Comparison of ENCODE assay signal across 8 cellular contexts in the genomic region with DNA sequence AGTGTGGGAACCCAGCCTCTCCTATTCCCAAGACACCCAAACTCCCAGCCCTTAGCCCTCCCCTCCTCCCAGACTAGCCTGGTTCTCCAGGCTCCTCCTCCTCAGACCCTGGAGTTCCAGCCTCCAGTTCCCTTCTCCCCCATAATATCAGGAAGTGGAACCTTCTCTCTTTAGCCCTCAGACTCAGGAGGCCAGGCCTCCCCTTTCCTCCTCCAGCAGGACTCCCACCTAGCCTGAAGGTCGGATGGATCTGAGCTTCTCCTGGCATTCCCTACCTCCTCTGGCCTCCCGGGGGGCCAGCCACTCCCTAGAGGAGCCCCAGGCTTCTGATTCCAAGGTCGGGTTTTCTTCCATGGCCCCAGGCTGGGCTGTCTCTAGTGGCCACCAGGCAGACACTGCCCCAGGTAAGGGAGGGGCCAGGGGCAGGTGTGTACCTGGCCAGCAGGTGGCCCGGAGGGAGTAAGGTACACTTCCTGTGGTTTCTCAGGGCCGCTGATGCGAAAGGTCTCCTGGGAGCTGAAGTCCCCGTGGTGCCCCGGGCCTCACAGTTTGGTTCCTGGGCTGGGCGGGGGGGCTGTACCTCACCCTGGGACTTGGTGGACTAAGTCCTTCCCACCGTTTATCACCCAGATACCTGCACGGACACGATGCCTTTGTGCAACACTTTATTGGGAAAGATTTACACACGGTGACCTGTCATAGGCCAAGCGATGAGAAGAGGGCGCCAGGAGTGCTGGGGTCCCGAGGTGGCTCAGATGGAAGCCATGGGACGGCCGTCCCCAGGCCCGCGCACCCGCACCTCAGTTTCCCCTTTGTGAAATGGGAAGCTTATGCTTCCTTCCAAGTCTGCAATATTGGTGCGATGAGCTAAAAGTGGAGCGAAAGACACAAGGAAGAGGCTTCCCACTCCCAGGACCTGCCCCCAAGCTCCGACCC. TPM values are rescaled to one million over a fixed set of nuclear protein-coding genes. Genes with fewer than 3 reads are reported as not detected.
DNase-seq lines count a peak whose midpoint lies in the region; ATAC-seq, FAIRE-seq and TF ChIP-seq lines count a peak whose summit lies in the region.

A gene with protein sequence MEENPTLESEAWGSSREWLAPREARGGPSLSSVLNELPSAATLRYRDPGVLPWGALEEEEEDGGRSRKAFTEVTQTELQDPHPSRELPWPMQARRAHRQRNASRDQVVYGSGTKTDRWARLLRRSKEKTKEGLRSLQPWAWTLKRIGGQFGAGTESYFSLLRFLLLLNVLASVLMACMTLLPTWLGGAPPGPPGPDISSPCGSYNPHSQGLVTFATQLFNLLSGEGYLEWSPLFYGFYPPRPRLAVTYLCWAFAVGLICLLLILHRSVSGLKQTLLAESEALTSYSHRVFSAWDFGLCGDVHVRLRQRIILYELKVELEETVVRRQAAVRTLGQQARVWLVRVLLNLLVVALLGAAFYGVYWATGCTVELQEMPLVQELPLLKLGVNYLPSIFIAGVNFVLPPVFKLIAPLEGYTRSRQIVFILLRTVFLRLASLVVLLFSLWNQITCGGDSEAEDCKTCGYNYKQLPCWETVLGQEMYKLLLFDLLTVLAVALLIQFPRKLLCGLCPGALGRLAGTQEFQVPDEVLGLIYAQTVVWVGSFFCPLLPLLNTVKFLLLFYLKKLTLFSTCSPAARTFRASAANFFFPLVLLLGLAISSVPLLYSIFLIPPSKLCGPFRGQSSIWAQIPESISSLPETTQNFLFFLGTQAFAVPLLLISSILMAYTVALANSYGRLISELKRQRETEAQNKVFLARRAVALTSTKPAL (minus strand): TSS at position 397 of the 936 bp plus-strand sequence. CDS start 43 bp downstream, at position 354.

- peak; percentile 31 to 96 (median 95) for TF ChIP-seq CTCF in body of pancreas (IDR thresholded peaks at IDR 0.05)
- TF ChIP-seq CTCF in lower lobe of right lung (IDR thresholded peaks at IDR 0.05), result peak; percentile 49
- no peak for TF ChIP-seq CTCF in glutamatergic neuron (IDR thresholded peaks at IDR 0.05; ENCODE audit: partially characterized antibody, unreplicated experiment)
- TF ChIP-seq CTCF in D721Med (IDR thresholded peaks at IDR 0.05; ENCODE audit: insufficient read depth, missing control alignments), result no peak

- H3K27ac Mint-ChIP-seq in glutamatergic neuron (ENCODE audit: unreplicated experiment), result no peak within 1 kb of the TSS

- peaks cover 3% of the 10 kb centered on the region for H3K9me3 Mint-ChIP-seq in glutamatergic neuron (ENCODE audit: unreplicated experiment)

- H3K4me1 Mint-ChIP-seq in glutamatergic neuron (ENCODE audit: low read depth, unreplicated experiment), result no peaks in the 10 kb centered on the region

- TF ChIP-seq POLR2A in body of pancreas (IDR thresholded peaks at IDR 0.05), result peak; percentile 41 to 81 (median 81)

- no peaks in the 10 kb centered on the region for H3K27me3 ChIP-seq in body of pancreas
- no peaks in the 10 kb centered on the region for H3K27me3 ChIP-seq in lower lobe of right lung (ENCODE audit: low read depth)

- no peak within 1 kb of the TSS for H3K4me3 Mint-ChIP-seq in glutamatergic neuron (ENCODE audit: unreplicated experiment)

- H3K4me3 ChIP-seq in body of pancreas, result peak within 1 kb of the TSS; percentile 20 to 36
- peak within 1 kb of the TSS; percentile 47 for H3K4me3 ChIP-seq in lower lobe of right lung

- WGBS in body of pancreas, 2 donors, result 24 to 34% methylated on average over 8 to 24 of the region's 24 CpGs

- H3K27ac ChIP-seq in body of pancreas, result peak within 1 kb of the TSS; percentile 77 to 94 (median 86)
- H3K27ac ChIP-seq in lower lobe of right lung, result peak within 1 kb of the TSS; percentile 50

- H3K36me3 ChIP-seq in body of pancreas (replicated peaks in 1 of 2; ENCODE audit: insufficient read depth in 1 of 2, low read depth in 2 of 2) (no peaks in the 10 kb centered on the region), lower lobe of right lung (peaks cover 9% of the 10 kb centered on the region)

- peak; percentile 94 for DNase-seq in COLO668 (lab: John Stamatoyannopoulos, UW; ENCODE audit: unreplicated experiment)
- peak; percentile 39 for DNase-seq in NAMALWA (ENCODE audit: low spot score)
- DNase-seq in body of pancreas, result peak; percentile 90 to 94 (median 94)
- peak; percentile 85 for DNase-seq in lower lobe of right lung
- DNase-seq in glutamatergic neuron, result no peak
- DNase-seq in activated CD8-positive, alpha-beta memory T cell treated with anti-CD3 and anti-CD28 coated beads, Interleukin-2, amount 50 U/mL, for 4 hours, result no peak
- no peak for DNase-seq in D721Med (ENCODE audit: insufficient read length, low spot score)

- H3K9me3 ChIP-seq in body of pancreas (no peaks in the 10 kb centered on the region), lower lobe of right lung (no peaks in the 10 kb centered on the region)

- no peaks in the 10 kb centered on the region for H3K36me3 Mint-ChIP-seq in glutamatergic neuron (ENCODE audit: unreplicated experiment)

- ATAC-seq in body of pancreas, result peak; percentile 98
- peak; percentile 94 to 96 for ATAC-seq in lower lobe of right lung
- ATAC-seq in GM18502 (IDR thresholded peaks at IDR 0.05; ENCODE audit: poor library complexity, unreplicated experiment), result no peak

- intact Hi-C loops in body of pancreas (cut with DNase I), result no loop called here
- intact Hi-C loops in lower lobe of right lung (cut with DNase I), result no loop called here

- FAIRE-seq in D721Med (lab: Jason Lieb, UNC), result no peak

- H3K4me1 ChIP-seq in body of pancreas (peaks cover 15% of the 10 kb centered on the region), lower lobe of right lung (peaks cover 5% of the 10 kb centered on the region)

- H3K27me3 Mint-ChIP-seq in glutamatergic neuron (ENCODE audit: unreplicated experiment), result peaks cover 5% of the 10 kb centered on the region

RNA-seq across cellular contexts. Expression of the gene that starts here (rescaled TPM):
- total RNA-seq in body of pancreas (100 to 1,000 TPM in 1 of 2 donors, 10 to 100 TPM in 1; 57.3 to 126 TPM), lower lobe of right lung (57.6 TPM), glutamatergic neuron (ENCODE audit: unreplicated experiment) (not detected)

Comparison
In these comparisons a context has a peak if more than half of its experiments do, and no peak if none do; other contexts are left out.
1. RNA of the gene that starts here (total RNA-seq): 57.3 to 126 TPM in body of pancreas and 57.6 TPM in lower lobe of right lung (single experiment); not detected in glutamatergic neuron (single experiment); every median in the first group is over 10 times any median in the second.
2. DNase-seq: peak in COLO668 (single experiment), NAMALWA (single experiment), body of pancreas (4 of 4) and lower lobe of right lung (single experiment); none in glutamatergic neuron (single experiment), activated CD8-positive, alpha-beta memory T cell treated with anti-CD3 and anti-CD28 coated beads, Interleukin-2, amount 50 U/mL, for 4 hours (single experiment) and D721Med (single experiment).
3. CTCF ChIP-seq: peak in body of pancreas (7 of 7) and lower lobe of right lung (single experiment); none in glutamatergic neuron (single experiment) and D721Med (single experiment).